Comparison of ENCODE assay signal across 8 cellular contexts in genomic region chr19:8513687-8514504, GRCh38. TPM values are rescaled to one million over a fixed set of nuclear protein-coding genes. Genes with fewer than 3 reads are reported as not detected.
DNase-seq lines count a peak whose midpoint lies in the region; ATAC-seq and TF ChIP-seq lines count a peak whose summit lies in the region.

ZNF414 (minus strand) TSS chr19:8514167; CDS start chr19:8514046, 121 bp downstream.

- H3K4me1 Mint-ChIP-seq in T-helper 1 cell treated with Interleukin-12 subunit alpha and Interleukin-12 subunit beta and Interleukin-4 antibody, amounts not matched to agents 30 μg/mL and 1 μg/mL, for 36 hours (ENCODE audit: low read depth): peaks cover 45% of the 10 kb centered on the region

- WGBS in heart right ventricle, 2 donors: 1% methylated on average over 70 of the region's 70 CpGs
- 1 to 2% methylated on average over 17 to 30 of the region's 70 CpGs for WGBS in upper lobe of left lung, 2 donors

- H3K4me1 ChIP-seq in heart right ventricle: peaks cover 7 to 65% (median 26%) of the 10 kb centered on the region in 9 donors
- peaks cover 29 to 62% (median 51%) of the 10 kb centered on the region in 4 donors for H3K4me1 ChIP-seq in upper lobe of left lung

- H3K36me3 Mint-ChIP-seq in T-helper 1 cell treated with Interleukin-12 subunit alpha and Interleukin-12 subunit beta and Interleukin-4 antibody, amounts not matched to agents 30 μg/mL and 1 μg/mL, for 36 hours (ENCODE audit: low read depth): peaks cover 24% of the 10 kb centered on the region

- peak within 1 kb of the TSS; percentile 99 for H3K27ac Mint-ChIP-seq in T-helper 1 cell treated with Interleukin-12 subunit alpha and Interleukin-12 subunit beta and Interleukin-4 antibody, amounts not matched to agents 30 μg/mL and 1 μg/mL, for 36 hours

- peak; percentile 80 for DNase-seq in NCI-H1694 treated with DMSO at 0.1 percent for 48 hours (lab: John Stamatoyannopoulos, UW)
- peak; percentile 95 for DNase-seq in amniotic epithelial cell (ENCODE audit: low read depth)
- peak; percentile 95 to 98 for DNase-seq in heart right ventricle
- peak; percentile 86 to 99 (median 94) for DNase-seq in posterior cingulate gyrus
- DNase-seq in upper lobe of left lung: peak; percentile 96 to 98

- H3K9me3 ChIP-seq in heart right ventricle: no peaks in the 10 kb centered on the region
- no peaks in the 10 kb centered on the region for H3K9me3 ChIP-seq in upper lobe of left lung

- peak in 2 of 4 donors; percentile 73 to 87 for TF ChIP-seq POLR2A in upper lobe of left lung (IDR thresholded peaks at IDR 0.05)

- no peaks in the 10 kb centered on the region for H3K9me3 Mint-ChIP-seq in T-helper 1 cell treated with Interleukin-12 subunit alpha and Interleukin-12 subunit beta and Interleukin-4 antibody, amounts not matched to agents 30 μg/mL and 1 μg/mL, for 36 hours

- ATAC-seq in GM18498 (IDR thresholded peaks at IDR 0.05; ENCODE audit: unreplicated experiment) (peak; percentile 88), HG02885 (IDR thresholded peaks at IDR 0.05; ENCODE audit: poor library complexity, unreplicated experiment) (peak; percentile 88), heart right ventricle (peak; percentile 93 to 97 (median 96)), upper lobe of left lung (ENCODE audit: low FRiP score in 2 of 2) (peak; percentile 95 to 97)

- intact Hi-C loops in heart right ventricle (cut with DNase I) (loop anchor here in 1 of 10 donors (10.0 kb wide), 1 partner anchor 189 kb away; the partner anchor contains the start of genes NDUFA7 and RPS28), posterior cingulate gyrus (cut with DNase I) (loop anchor here (1.0 kb wide), 1 partner anchor 11 kb away; no protein-coding TSS in a partner anchor)

- peaks cover 0 to 30% (median 0%) of the 10 kb centered on the region in 9 donors for H3K36me3 ChIP-seq in heart right ventricle
- peaks cover 0 to 15% (median 3%) of the 10 kb centered on the region in 4 donors for H3K36me3 ChIP-seq in upper lobe of left lung

- H3K27me3 ChIP-seq in heart right ventricle (no peaks in the 10 kb centered on the region), upper lobe of left lung (no peaks in the 10 kb centered on the region)

- H3K27ac ChIP-seq in heart right ventricle (peak within 1 kb of the TSS; percentile 96 to 100 (median 99)), upper lobe of left lung (peak within 1 kb of the TSS; percentile 94 to 100 (median 99))

- peak within 1 kb of the TSS; percentile 91 for H3K4me3 Mint-ChIP-seq in T-helper 1 cell treated with Interleukin-12 subunit alpha and Interleukin-12 subunit beta and Interleukin-4 antibody, amounts not matched to agents 30 μg/mL and 1 μg/mL, for 36 hours

- TF ChIP-seq CTCF in heart right ventricle (IDR thresholded peaks at IDR 0.05): peak in 1 of 9 donors; percentile 5
- peak in 4 of 6 experiments; percentile 8 to 40 (median 36) for TF ChIP-seq CTCF in upper lobe of left lung (IDR thresholded peaks at IDR 0.05)

- TF ChIP-seq EP300 in upper lobe of left lung (IDR thresholded peaks at IDR 0.05): peak in 1 of 4 donors; percentile 42

- H3K4me3 ChIP-seq in heart right ventricle (peak within 1 kb of the TSS; percentile 42 to 91 (median 76)), upper lobe of left lung (peak within 1 kb of the TSS; percentile 46 to 78 (median 70))

- H3K27me3 Mint-ChIP-seq in T-helper 1 cell treated with Interleukin-12 subunit alpha and Interleukin-12 subunit beta and Interleukin-4 antibody, amounts not matched to agents 30 μg/mL and 1 μg/mL, for 36 hours (ENCODE audit: low read depth): no peaks in the 10 kb centered on the region

RNA-seq across cellular contexts. Expression of gene ZNF414, which starts in this region (rescaled TPM):
- 10 to 100 TPM; 11.7 to 20.9 (median 17.1) TPM for total RNA-seq in heart right ventricle
- polyA plus RNA-seq in heart right ventricle: 10 to 100 TPM; 19.7 to 34.3 TPM
- 10 to 100 TPM; 10.5 to 39.8 (median 25.4) TPM for total RNA-seq in upper lobe of left lung

Comparison
In these comparisons a context has a peak if more than half of its experiments do, and no peak if none do; other contexts are left out.
1. Peak in every context shown above with its lines: DNase-seq, ATAC-seq, H3K4me3 ChIP-seq and H3K27ac ChIP-seq.